In genomic region chr9:121598167-121599000, GRCh38 we compare ENCODE assay signal across 8 cellular contexts. TPM values are rescaled to one million over a fixed set of nuclear protein-coding genes. Genes with fewer than 3 reads are reported as not detected.
DNase-seq lines count a peak whose midpoint lies in the region; ATAC-seq and TF ChIP-seq lines count a peak whose summit lies in the region.

No MANE protein-coding gene starts in this region.

- peaks cover 10% of the 10 kb centered on the region for H3K9me3 Mint-ChIP-seq in CD4-positive, alpha-beta T cell
- peaks cover 7% of the 10 kb centered on the region for H3K9me3 Mint-ChIP-seq in activated naive CD4-positive, alpha-beta T cell treated with anti-CD3 and anti-CD28 coated beads, Interleukin-2, amount 10 ng/mL, durations not matched to agents 7 days and 5 days

- H3K27ac ChIP-seq in duodenal mucosa (ENCODE audit: low read depth, low read length) (peak overlapping the region; percentile 67), liver (ENCODE audit: low read depth in 1 of 2, low read length in 2 of 2) (peak overlapping the region; percentile 64 to 86), tibial nerve (peak overlapping the region in 3 of 4 donors; percentile 32 to 52 (median 48))
- no peak overlapping the region for H3K27ac ChIP-seq in CD4-positive, alpha-beta T cell (ENCODE audit: low read depth, low read length)

- H3K27me3 Mint-ChIP-seq in CD4-positive, alpha-beta T cell, result peaks cover 74% of the 10 kb centered on the region
- H3K27me3 Mint-ChIP-seq in activated naive CD4-positive, alpha-beta T cell treated with anti-CD3 and anti-CD28 coated beads, Interleukin-2, amount 10 ng/mL, durations not matched to agents 7 days and 5 days, result peaks cover 69% of the 10 kb centered on the region

- no peaks in the 10 kb centered on the region for H3K36me3 Mint-ChIP-seq in CD4-positive, alpha-beta T cell (ENCODE audit: low read depth)
- H3K36me3 Mint-ChIP-seq in activated naive CD4-positive, alpha-beta T cell treated with anti-CD3 and anti-CD28 coated beads, Interleukin-2, amount 10 ng/mL, durations not matched to agents 7 days and 5 days, result peaks cover 4% of the 10 kb centered on the region

- 28% methylated on average over 77 of the region's 77 CpGs for WGBS in liver
- WGBS in tibial nerve, 2 donors, result 34 to 39% methylated on average over 31 to 38 of the region's 77 CpGs

- H3K4me1 ChIP-seq in duodenal mucosa (ENCODE audit: control insufficient read depth in 1 of 2, insufficient read depth in 2 of 2, low read length in 2 of 2) (peaks cover 10 to 18% of the 10 kb centered on the region in 2 donors), liver (ENCODE audit: control insufficient read depth in 4 of 4, insufficient read depth in 4 of 4, low read length in 3 of 4) (peaks cover 2 to 28% (median 21%) of the 10 kb centered on the region in 4 donors), tibial nerve (peaks cover 0 to 29% (median 6%) of the 10 kb centered on the region in 4 donors)

- CTCF ChIA-PET in CD4-positive, alpha-beta T cell (lab: Charles Lee), result no interaction called here
- CTCF ChIA-PET in activated naive CD4-positive, alpha-beta T cell treated with anti-CD3 and anti-CD28 coated beads, Interleukin-2, amount 10 ng/mL, durations not matched to agents 7 days and 5 days (lab: Charles Lee), result no interaction called here

- POLR2A ChIA-PET in CD4-positive, alpha-beta T cell (lab: Charles Lee), result no interaction called here

- peak in 1 of 2 donors; percentile 59 for TF ChIP-seq RAD21 in liver (IDR thresholded peaks at IDR 0.05)

- intact Hi-C loops in CD4-positive, alpha-beta T cell (cut with DNase I, micrococcal nuclease), result no loop called here

- H3K27ac Mint-ChIP-seq in CD4-positive, alpha-beta T cell, result no peak overlapping the region
- no peak overlapping the region for H3K27ac Mint-ChIP-seq in activated naive CD4-positive, alpha-beta T cell treated with anti-CD3 and anti-CD28 coated beads, Interleukin-2, amount 10 ng/mL, durations not matched to agents 7 days and 5 days

- peak overlapping the region in 1 of 2 donors; percentile 60 for H3K9ac ChIP-seq in duodenal mucosa (ENCODE audit: low read depth in 1 of 2, low read length in 2 of 2)
- peak overlapping the region in 1 of 2 donors; percentile 21 for H3K9ac ChIP-seq in liver (ENCODE audit: low read depth in 1 of 2, low read length in 2 of 2)

- H3K36me3 ChIP-seq in duodenal mucosa (ENCODE audit: control insufficient read depth in 1 of 2, insufficient read depth in 2 of 2, low read length in 2 of 2) (no peaks in the 10 kb centered on the region), liver (ENCODE audit: control insufficient read depth in 4 of 4, insufficient read depth in 3 of 4, low read depth in 1 of 4, low read length in 3 of 4) (no peaks in the 10 kb centered on the region), tibial nerve (no peaks in the 10 kb centered on the region)

- H3K27me3 ChIP-seq in duodenal mucosa (ENCODE audit: control insufficient read depth in 1 of 2, insufficient read depth in 2 of 2, low read length in 2 of 2), result peaks cover 19 to 21% of the 10 kb centered on the region in 2 donors
- no peaks in the 10 kb centered on the region for H3K27me3 ChIP-seq in liver (ENCODE audit: control insufficient read depth in 4 of 4, insufficient read depth in 4 of 4, low read length in 3 of 4)
- H3K27me3 ChIP-seq in tibial nerve, result peaks cover 0 to 32% of the 10 kb centered on the region in 2 donors
- H3K27me3 ChIP-seq in CD4-positive, alpha-beta T cell (ENCODE audit: control insufficient read depth, insufficient read depth, low read length), result peaks cover 60% of the 10 kb centered on the region

- H3K4me3 ChIP-seq in duodenal mucosa (ENCODE audit: low read depth in 1 of 2, low read length in 2 of 2) (peak overlapping the region; percentile 51 to 54), liver (ENCODE audit: low read depth in 1 of 3, low read length in 3 of 3) (peak overlapping the region in 2 of 3 donors; percentile 51 to 74), tibial nerve (peak overlapping the region; percentile 23 to 64 (median 46))

- H3K4me1 Mint-ChIP-seq in CD4-positive, alpha-beta T cell (ENCODE audit: low read depth), result no peaks in the 10 kb centered on the region
- H3K4me1 Mint-ChIP-seq in activated naive CD4-positive, alpha-beta T cell treated with anti-CD3 and anti-CD28 coated beads, Interleukin-2, amount 10 ng/mL, durations not matched to agents 7 days and 5 days, result no peaks in the 10 kb centered on the region

- TF ChIP-seq CTCF in liver (IDR thresholded peaks at IDR 0.05; ENCODE audit: low read depth, low read length, missing input control), result peak; percentile 25
- no peak for TF ChIP-seq CTCF in tibial nerve (IDR thresholded peaks at IDR 0.05)
- no peak for TF ChIP-seq CTCF in CD4-positive, alpha-beta T cell (IDR thresholded peaks at IDR 0.05)

- DNase-seq in NCI-H2107 treated with DMSO at 0.1 percent for 48 hours (lab: John Stamatoyannopoulos, UW; ENCODE audit: unreplicated experiment), result peak; percentile 18
- DNase-seq in tibial nerve (ENCODE audit: low spot score in 2 of 2), result peak in 1 of 2 donors; percentile 19
- DNase-seq in CD4-positive, alpha-beta T cell, result no peak
- DNase-seq in activated naive CD4-positive, alpha-beta T cell treated with anti-CD3 and anti-CD28 coated beads, Interleukin-2, amount 10 ng/mL, durations not matched to agents 7 days and 5 days, result no peak

- no peak for TF ChIP-seq EP300 in tibial nerve (IDR thresholded peaks at IDR 0.05)

- H3K4me3 Mint-ChIP-seq in CD4-positive, alpha-beta T cell, result no peak overlapping the region
- H3K4me3 Mint-ChIP-seq in activated naive CD4-positive, alpha-beta T cell treated with anti-CD3 and anti-CD28 coated beads, Interleukin-2, amount 10 ng/mL, durations not matched to agents 7 days and 5 days, result no peak overlapping the region

- H3K9me3 ChIP-seq in duodenal mucosa (ENCODE audit: control insufficient read depth in 1 of 2, low read length in 2 of 2) (peaks cover 4 to 5% of the 10 kb centered on the region in 2 donors), liver (ENCODE audit: control insufficient read depth in 4 of 4, low read length in 3 of 4) (no peaks in the 10 kb centered on the region), tibial nerve (peaks cover 0 to 15% (median 0%) of the 10 kb centered on the region in 4 donors)
- peaks cover 14% of the 10 kb centered on the region for H3K9me3 ChIP-seq in CD4-positive, alpha-beta T cell (ENCODE audit: control insufficient read depth, low read length)

- no peak for TF ChIP-seq POLR2A in tibial nerve (IDR thresholded peaks at IDR 0.05)

- no peak for ATAC-seq in CD4-positive, alpha-beta T cell (ENCODE audit: poor library complexity)
- ATAC-seq in GM21367 (IDR thresholded peaks at IDR 0.05; ENCODE audit: unreplicated experiment), result no peak
- ATAC-seq in HG03460 (IDR thresholded peaks at IDR 0.05; ENCODE audit: unreplicated experiment), result no peak

TF ChIP-seq in liver, 16 proteins besides CTCF, POLR2A, EP300 and RAD21:
- no peak for TF ChIP-seq TAF1 (conservative IDR thresholded peaks at IDR 0.05)
- TF ChIP-seq SP1 (IDR thresholded peaks at IDR 0.05), result peak; percentile 39
- TF ChIP-seq MAX (IDR thresholded peaks at IDR 0.05), result no peak
- no peak for TF ChIP-seq ATF3 (IDR thresholded peaks at IDR 0.05)
- TF ChIP-seq REST (IDR thresholded peaks at IDR 0.05), result no peak

RNA-seq across cellular contexts. Expression of gene DAB2IP, which starts 53.0 kb away (rescaled TPM):
- total RNA-seq in liver (10 to 100 TPM in 1 of 2 donors, 1 to 10 TPM in 1; 3.1 to 13.1 TPM), tibial nerve (10 to 100 TPM; 35.2 to 56.4 (median 51.4) TPM)
- 1 to 10 TPM; 2.3 to 7.8 TPM for polyA plus RNA-seq in liver
- total RNA-seq in CD4-positive, alpha-beta T cell, result under 1 TPM in 1 of 2 experiments, not detected in 1; 0.06 TPM
